1 cellular context compared by ENCODE assay signal in the genomic region with DNA sequence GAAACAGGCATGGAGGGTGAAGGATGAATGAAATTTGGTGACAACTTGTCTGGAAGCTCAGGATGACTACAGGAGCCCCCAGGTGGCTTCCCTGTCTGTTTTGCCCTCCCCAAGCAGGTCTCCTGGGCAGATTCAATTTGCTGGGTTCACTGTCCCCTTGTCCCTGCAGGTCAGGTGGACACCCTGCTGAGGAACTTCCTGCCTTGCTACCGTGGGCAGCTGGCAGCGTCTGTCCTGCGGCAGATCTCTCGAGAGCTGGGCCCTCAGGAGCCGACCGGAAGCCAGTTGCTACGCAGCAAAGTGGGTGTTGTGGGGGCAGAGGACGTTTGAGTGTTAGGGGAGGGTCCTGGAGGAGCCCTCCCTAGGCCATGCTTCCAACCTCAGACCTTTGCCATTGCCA.
TF ChIP-seq lines count a peak whose summit lies in the region.

No MANE protein-coding gene starts in this region.

TF ChIP-seq in HepG2, 621 proteins besides CTCF, POLR2A, EP300 and RAD21 (continued from another document and continues in another):
- TF ChIP-seq CHCHD3 (CRISPR knock-in tag; IDR thresholded peaks at IDR 0.05): no peak
- no peak for TF ChIP-seq ZSCAN20 (CRISPR knock-in tag; IDR thresholded peaks at IDR 0.05; ENCODE audit: borderline replicate concordance)
- TF ChIP-seq, protein P1, sequence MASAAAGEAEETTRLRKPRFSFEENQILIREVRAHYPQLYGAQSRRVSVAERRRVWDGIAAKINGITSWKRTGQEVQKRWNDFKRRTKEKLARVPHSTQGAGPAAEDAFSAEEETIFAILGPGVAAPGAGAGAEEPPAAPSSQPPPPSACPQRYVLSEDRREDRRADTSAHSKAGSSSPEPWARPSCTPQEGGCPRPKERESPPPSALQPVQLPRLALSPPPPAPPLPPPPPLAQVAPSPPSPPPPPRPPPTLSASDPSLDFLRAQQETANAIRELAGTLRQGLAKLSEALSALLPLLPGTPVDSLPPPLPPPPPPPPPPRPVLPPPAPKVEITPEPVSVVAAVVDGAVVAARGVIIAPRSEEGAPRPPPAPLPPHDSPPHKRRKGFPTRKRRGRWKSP (CRISPR knock-in tag; IDR thresholded peaks at IDR 0.05): no peak
- no peak for TF ChIP-seq ZFP36L1 (CRISPR knock-in tag; IDR thresholded peaks at IDR 0.05)
- TF ChIP-seq ZNF224 (CRISPR knock-in tag; IDR thresholded peaks at IDR 0.05): no peak
- no peak for TF ChIP-seq MTA3 (CRISPR knock-in tag; IDR thresholded peaks at IDR 0.05)
- TF ChIP-seq, protein P2, sequence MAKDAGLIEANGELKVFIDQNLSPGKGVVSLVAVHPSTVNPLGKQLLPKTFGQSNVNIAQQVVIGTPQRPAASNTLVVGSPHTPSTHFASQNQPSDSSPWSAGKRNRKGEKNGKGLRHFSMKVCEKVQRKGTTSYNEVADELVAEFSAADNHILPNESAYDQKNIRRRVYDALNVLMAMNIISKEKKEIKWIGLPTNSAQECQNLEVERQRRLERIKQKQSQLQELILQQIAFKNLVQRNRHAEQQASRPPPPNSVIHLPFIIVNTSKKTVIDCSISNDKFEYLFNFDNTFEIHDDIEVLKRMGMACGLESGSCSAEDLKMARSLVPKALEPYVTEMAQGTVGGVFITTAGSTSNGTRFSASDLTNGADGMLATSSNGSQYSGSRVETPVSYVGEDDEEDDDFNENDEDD (CRISPR knock-in tag; IDR thresholded peaks at IDR 0.05; ENCODE audit: borderline replicate concordance): no peak
- 0 out of 2 replicates have a peak, but pooled peaks have one; percentile 31 for TF ChIP-seq PHF20 (CRISPR knock-in tag; IDR thresholded peaks at IDR 0.05)
- TF ChIP-seq NFE2L1 (CRISPR knock-in tag; IDR thresholded peaks at IDR 0.05; ENCODE audit: borderline replicate concordance): no peak
- TF ChIP-seq, protein P3, sequence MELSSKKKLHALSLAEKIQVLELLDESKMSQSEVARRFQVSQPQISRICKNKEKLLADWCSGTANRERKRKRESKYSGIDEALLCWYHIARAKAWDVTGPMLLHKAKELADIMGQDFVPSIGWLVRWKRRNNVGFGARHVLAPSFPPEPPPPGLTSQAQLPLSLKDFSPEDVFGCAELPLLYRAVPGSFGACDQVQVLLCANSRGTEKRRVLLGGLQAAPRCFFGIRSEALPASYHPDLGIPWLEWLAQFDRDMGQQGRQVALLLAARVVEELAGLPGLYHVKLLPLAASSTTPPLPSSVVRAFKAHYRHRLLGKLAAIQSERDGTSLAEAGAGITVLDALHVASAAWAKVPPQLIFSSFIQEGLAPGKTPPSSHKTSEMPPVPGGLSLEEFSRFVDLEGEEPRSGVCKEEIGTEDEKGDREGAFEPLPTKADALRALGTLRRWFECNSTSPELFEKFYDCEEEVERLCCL (CRISPR knock-in tag; IDR thresholded peaks at IDR 0.05; ENCODE audit: borderline replicate concordance): no peak
- TF ChIP-seq ZNF556 (CRISPR knock-in tag; IDR thresholded peaks at IDR 0.05; ENCODE audit: borderline replicate concordance): no peak
- TF ChIP-seq FOXA1 (IDR thresholded peaks at IDR 0.05): no peak
- TF ChIP-seq FOXA1 (CRISPR knock-in tag; IDR thresholded peaks at IDR 0.05): no peak
- TF ChIP-seq, protein P4, sequence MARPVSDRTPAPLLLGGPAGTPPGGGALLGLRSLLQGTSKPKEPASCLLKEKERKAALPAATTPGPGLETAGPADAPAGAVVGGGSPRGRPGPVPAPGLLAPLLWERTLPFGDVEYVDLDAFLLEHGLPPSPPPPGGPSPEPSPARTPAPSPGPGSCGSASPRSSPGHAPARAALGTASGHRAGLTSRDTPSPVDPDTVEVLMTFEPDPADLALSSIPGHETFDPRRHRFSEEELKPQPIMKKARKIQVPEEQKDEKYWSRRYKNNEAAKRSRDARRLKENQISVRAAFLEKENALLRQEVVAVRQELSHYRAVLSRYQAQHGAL (CRISPR knock-in tag; IDR thresholded peaks at IDR 0.05; ENCODE audit: not compliant biosample characterization): no peak
- TF ChIP-seq, protein P5, sequence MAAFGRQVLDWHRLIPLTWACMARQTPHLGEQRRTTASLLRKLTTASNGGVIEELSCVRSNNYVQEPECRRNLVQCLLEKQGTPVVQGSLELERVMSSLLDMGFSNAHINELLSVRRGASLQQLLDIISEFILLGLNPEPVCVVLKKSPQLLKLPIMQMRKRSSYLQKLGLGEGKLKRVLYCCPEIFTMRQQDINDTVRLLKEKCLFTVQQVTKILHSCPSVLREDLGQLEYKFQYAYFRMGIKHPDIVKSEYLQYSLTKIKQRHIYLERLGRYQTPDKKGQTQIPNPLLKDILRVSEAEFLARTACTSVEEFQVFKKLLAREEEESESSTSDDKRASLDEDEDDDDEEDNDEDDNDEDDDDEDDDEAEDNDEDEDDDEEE (CRISPR knock-in tag; IDR thresholded peaks at IDR 0.05): no peak
- TF ChIP-seq ZNF501 (CRISPR knock-in tag; IDR thresholded peaks at IDR 0.05): no peak
- no peak for TF ChIP-seq NCOA2 (CRISPR knock-in tag; IDR thresholded peaks at IDR 0.05)
- no peak for TF ChIP-seq ZNF777 (CRISPR knock-in tag; IDR thresholded peaks at IDR 0.05)
- no peak for TF ChIP-seq SOX13 (IDR thresholded peaks at IDR 0.05)
- TF ChIP-seq SOX13 (CRISPR knock-in tag; conservative IDR thresholded peaks at IDR 0.05 in 1 of 2, IDR thresholded peaks at IDR 0.05 in 1 of 2): no peak
- no peak for TF ChIP-seq PRMT3 (CRISPR knock-in tag; IDR thresholded peaks at IDR 0.05; ENCODE audit: borderline replicate concordance, low read depth)
- TF ChIP-seq ZNF530 (CRISPR knock-in tag; IDR thresholded peaks at IDR 0.05; ENCODE audit: low read depth): no peak
- no peak for TF ChIP-seq SMAD9 (CRISPR knock-in tag; IDR thresholded peaks at IDR 0.05)
- TF ChIP-seq ZNF251 (CRISPR knock-in tag; IDR thresholded peaks at IDR 0.05): no peak
- TF ChIP-seq, protein P6, sequence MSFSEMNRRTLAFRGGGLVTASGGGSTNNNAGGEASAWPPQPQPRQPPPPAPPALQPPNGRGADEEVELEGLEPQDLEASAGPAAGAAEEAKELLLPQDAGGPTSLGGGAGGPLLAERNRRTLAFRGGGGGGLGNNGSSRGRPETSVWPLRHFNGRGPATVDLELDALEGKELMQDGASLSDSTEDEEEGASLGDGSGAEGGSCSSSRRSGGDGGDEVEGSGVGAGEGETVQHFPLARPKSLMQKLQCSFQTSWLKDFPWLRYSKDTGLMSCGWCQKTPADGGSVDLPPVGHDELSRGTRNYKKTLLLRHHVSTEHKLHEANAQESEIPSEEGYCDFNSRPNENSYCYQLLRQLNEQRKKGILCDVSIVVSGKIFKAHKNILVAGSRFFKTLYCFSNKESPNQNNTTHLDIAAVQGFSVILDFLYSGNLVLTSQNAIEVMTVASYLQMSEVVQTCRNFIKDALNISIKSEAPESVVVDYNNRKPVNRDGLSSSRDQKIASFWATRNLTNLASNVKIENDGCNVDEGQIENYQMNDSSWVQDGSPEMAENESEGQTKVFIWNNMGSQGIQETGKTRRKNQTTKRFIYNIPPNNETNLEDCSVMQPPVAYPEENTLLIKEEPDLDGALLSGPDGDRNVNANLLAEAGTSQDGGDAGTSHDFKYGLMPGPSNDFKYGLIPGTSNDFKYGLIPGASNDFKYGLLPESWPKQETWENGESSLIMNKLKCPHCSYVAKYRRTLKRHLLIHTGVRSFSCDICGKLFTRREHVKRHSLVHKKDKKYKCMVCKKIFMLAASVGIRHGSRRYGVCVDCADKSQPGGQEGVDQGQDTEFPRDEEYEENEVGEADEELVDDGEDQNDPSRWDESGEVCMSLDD (CRISPR knock-in tag; IDR thresholded peaks at IDR 0.05; ENCODE audit: borderline replicate concordance): no peak
- TF ChIP-seq NBN (conservative IDR thresholded peaks at IDR 0.05): no peak
- no peak for TF ChIP-seq ZNF737 (CRISPR knock-in tag; IDR thresholded peaks at IDR 0.05; ENCODE audit: borderline replicate concordance)
- TF ChIP-seq CHD4 (IDR thresholded peaks at IDR 0.05; ENCODE audit: borderline replicate concordance, low read length): no peak
- TF ChIP-seq, protein P7, sequence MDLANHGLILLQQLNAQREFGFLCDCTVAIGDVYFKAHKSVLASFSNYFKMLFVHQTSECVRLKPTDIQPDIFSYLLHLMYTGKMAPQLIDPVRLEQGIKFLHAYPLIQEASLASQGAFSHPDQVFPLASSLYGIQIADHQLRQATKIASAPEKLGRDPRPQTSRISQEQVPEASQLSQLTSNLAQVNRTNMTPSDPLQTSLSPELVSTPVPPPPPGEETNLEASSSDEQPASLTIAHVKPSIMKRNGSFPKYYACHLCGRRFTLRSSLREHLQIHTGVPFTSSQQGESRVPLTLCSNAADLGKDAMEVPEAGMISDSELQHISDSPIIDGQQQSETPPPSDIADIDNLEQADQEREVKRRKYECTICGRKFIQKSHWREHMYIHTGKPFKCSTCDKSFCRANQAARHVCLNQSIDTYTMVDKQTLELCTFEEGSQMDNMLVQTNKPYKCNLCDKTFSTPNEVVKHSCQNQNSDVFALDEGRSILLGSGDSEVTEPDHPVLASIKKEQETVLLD (CRISPR knock-in tag; IDR thresholded peaks at IDR 0.05; ENCODE audit: low read depth): no peak
- no peak for TF ChIP-seq ZNF713 (CRISPR knock-in tag; IDR thresholded peaks at IDR 0.05)
- TF ChIP-seq, protein P8, sequence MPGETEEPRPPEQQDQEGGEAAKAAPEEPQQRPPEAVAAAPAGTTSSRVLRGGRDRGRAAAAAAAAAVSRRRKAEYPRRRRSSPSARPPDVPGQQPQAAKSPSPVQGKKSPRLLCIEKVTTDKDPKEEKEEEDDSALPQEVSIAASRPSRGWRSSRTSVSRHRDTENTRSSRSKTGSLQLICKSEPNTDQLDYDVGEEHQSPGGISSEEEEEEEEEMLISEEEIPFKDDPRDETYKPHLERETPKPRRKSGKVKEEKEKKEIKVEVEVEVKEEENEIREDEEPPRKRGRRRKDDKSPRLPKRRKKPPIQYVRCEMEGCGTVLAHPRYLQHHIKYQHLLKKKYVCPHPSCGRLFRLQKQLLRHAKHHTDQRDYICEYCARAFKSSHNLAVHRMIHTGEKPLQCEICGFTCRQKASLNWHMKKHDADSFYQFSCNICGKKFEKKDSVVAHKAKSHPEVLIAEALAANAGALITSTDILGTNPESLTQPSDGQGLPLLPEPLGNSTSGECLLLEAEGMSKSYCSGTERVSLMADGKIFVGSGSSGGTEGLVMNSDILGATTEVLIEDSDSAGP (CRISPR knock-in tag; IDR thresholded peaks at IDR 0.05; ENCODE audit: borderline replicate concordance): peak; percentile 24; the same call in 1 of the 2 replicates
- no peak for TF ChIP-seq ZFP36L2 (CRISPR knock-in tag; IDR thresholded peaks at IDR 0.05)
- no peak for TF ChIP-seq ZNF264 (CRISPR knock-in tag; IDR thresholded peaks at IDR 0.05)
- no peak for TF ChIP-seq REL (CRISPR knock-in tag; conservative IDR thresholded peaks at IDR 0.05)
- TF ChIP-seq SUZ12 (IDR thresholded peaks at IDR 0.05; ENCODE audit: low read depth, low read length): no peak
- no peak for TF ChIP-seq ZNF672 (CRISPR knock-in tag; IDR thresholded peaks at IDR 0.05)
- TF ChIP-seq, protein P9, sequence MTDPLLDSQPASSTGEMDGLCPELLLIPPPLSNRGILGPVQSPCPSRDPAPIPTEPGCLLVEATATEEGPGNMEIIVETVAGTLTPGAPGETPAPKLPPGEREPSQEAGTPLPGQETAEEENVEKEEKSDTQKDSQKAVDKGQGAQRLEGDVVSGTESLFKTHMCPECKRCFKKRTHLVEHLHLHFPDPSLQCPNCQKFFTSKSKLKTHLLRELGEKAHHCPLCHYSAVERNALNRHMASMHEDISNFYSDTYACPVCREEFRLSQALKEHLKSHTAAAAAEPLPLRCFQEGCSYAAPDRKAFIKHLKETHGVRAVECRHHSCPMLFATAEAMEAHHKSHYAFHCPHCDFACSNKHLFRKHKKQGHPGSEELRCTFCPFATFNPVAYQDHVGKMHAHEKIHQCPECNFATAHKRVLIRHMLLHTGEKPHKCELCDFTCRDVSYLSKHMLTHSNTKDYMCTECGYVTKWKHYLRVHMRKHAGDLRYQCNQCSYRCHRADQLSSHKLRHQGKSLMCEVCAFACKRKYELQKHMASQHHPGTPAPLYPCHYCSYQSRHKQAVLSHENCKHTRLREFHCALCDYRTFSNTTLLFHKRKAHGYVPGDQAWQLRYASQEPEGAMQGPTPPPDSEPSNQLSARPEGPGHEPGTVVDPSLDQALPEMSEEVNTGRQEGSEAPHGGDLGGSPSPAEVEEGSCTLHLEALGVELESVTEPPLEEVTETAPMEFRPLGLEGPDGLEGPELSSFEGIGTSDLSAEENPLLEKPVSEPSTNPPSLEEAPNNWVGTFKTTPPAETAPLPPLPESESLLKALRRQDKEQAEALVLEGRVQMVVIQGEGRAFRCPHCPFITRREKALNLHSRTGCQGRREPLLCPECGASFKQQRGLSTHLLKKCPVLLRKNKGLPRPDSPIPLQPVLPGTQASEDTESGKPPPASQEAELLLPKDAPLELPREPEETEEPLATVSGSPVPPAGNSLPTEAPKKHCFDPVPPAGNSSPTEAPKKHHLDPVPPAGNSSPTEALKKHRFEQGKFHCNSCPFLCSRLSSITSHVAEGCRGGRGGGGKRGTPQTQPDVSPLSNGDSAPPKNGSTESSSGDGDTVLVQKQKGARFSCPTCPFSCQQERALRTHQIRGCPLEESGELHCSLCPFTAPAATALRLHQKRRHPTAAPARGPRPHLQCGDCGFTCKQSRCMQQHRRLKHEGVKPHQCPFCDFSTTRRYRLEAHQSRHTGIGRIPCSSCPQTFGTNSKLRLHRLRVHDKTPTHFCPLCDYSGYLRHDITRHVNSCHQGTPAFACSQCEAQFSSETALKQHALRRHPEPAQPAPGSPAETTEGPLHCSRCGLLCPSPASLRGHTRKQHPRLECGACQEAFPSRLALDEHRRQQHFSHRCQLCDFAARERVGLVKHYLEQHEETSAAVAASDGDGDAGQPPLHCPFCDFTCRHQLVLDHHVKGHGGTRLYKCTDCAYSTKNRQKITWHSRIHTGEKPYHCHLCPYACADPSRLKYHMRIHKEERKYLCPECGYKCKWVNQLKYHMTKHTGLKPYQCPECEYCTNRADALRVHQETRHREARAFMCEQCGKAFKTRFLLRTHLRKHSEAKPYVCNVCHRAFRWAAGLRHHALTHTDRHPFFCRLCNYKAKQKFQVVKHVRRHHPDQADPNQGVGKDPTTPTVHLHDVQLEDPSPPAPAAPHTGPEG (CRISPR knock-in tag; IDR thresholded peaks at IDR 0.05): no peak
- TF ChIP-seq, protein P10, sequence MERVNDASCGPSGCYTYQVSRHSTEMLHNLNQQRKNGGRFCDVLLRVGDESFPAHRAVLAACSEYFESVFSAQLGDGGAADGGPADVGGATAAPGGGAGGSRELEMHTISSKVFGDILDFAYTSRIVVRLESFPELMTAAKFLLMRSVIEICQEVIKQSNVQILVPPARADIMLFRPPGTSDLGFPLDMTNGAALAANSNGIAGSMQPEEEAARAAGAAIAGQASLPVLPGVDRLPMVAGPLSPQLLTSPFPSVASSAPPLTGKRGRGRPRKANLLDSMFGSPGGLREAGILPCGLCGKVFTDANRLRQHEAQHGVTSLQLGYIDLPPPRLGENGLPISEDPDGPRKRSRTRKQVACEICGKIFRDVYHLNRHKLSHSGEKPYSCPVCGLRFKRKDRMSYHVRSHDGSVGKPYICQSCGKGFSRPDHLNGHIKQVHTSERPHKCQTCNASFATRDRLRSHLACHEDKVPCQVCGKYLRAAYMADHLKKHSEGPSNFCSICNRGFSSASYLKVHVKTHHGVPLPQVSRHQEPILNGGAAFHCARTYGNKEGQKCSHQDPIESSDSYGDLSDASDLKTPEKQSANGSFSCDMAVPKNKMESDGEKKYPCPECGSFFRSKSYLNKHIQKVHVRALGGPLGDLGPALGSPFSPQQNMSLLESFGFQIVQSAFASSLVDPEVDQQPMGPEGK (CRISPR knock-in tag; IDR thresholded peaks at IDR 0.05): peak; percentile 53; the same call in 1 of the 2 replicates
- peak; percentile 79 for TF ChIP-seq GABPB1 (CRISPR knock-in tag; IDR thresholded peaks at IDR 0.05)
- no peak for TF ChIP-seq ZFP36 (IDR thresholded peaks at IDR 0.05; ENCODE audit: borderline replicate concordance, low read depth, low read length, partially characterized antibody)
- no peak for TF ChIP-seq PCBP2 (optimal IDR thresholded peaks at IDR 0.05; ENCODE audit: low read depth, low read length, poor library complexity, severe bottlenecking)
- no peak for TF ChIP-seq ATF7-NPFF (CRISPR knock-in tag; IDR thresholded peaks at IDR 0.05; ENCODE audit: low read depth)
- TF ChIP-seq ZNF292 (CRISPR knock-in tag; IDR thresholded peaks at IDR 0.05; ENCODE audit: borderline replicate concordance, low read depth): peak; percentile 59; the same call in 1 of the 2 replicates
- TF ChIP-seq ZNF652 (CRISPR knock-in tag; IDR thresholded peaks at IDR 0.05; ENCODE audit: borderline replicate concordance, low read depth): no peak
